Comparison of ENCODE assay signal across 24 cellular contexts in the genomic region with DNA sequence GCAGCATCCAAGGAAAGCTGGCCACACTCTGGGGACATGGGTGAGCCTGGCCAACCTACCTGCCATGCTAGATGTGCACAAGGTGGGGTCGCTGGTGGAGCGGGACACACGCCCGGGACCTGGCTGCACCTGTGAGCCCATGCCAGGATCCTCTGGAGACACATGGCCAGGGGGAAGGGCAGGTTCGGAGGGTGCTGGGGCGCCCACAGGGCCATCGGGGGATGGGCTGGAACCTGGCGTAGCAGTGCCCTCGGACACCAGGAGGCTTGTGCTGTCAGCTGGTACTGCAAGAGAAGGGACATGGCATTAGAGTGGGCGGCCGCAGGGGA.
"Had no signal": no experiment of that assay in that cellular context is flagged by ENCODE, and none has a peak within 500 bp of the region (broad histone marks: within the 10 kb centered on the region; RNA-seq: fewer than 3 reads in every experiment).

No MANE protein-coding gene starts in this region.

- H3K27ac ChIP-seq: cardiac muscle cell, coronary artery, ovary, testis, tibial nerve, upper lobe of right lung, vagina had no signal

- H3K9me3 Mint-ChIP-seq: endodermal cell; immature natural killer cell; nephron progenitor cell; stimulated activated naive B cell treated with anti-CD40 and anti-IgM and Interleukin-4, amounts not matched to agents 10 μg/mL and 1 μg/mL and 100 μg/mL, for 72 hours; stimulated activated naive CD8-positive, alpha-beta T cell treated with anti-CD3 and anti-CD28 coated beads, Interleukin-15, amount 100 ng/mL, for 72 hours had no signal

- H3K4me3 Mint-ChIP-seq: endodermal cell; immature natural killer cell; naive thymus-derived CD4-positive, alpha-beta T cell; nephron progenitor cell; stimulated activated naive B cell treated with anti-CD40 and anti-IgM and Interleukin-4, amounts not matched to agents 10 μg/mL and 1 μg/mL and 100 μg/mL, for 72 hours; stimulated activated naive CD8-positive, alpha-beta T cell treated with anti-CD3 and anti-CD28 coated beads, Interleukin-15, amount 100 ng/mL, for 72 hours had no signal

- H3K36me3 ChIP-seq: cardiac muscle cell, ovary, tibial nerve, upper lobe of right lung, vagina had no signal

- H3K9me3 ChIP-seq: ovary, testis, tibial nerve, upper lobe of right lung, vagina had no signal

- H3K27me3 Mint-ChIP-seq: stimulated activated naive B cell treated with anti-CD40 and anti-IgM and Interleukin-4, amounts not matched to agents 10 μg/mL and 1 μg/mL and 100 μg/mL, for 72 hours had no signal

- H3K36me3 Mint-ChIP-seq: immature natural killer cell; naive thymus-derived CD4-positive, alpha-beta T cell; stimulated activated naive B cell treated with anti-CD40 and anti-IgM and Interleukin-4, amounts not matched to agents 10 μg/mL and 1 μg/mL and 100 μg/mL, for 72 hours had no signal

- H3K27me3 ChIP-seq: cardiac muscle cell, ovary, testis, tibial nerve, upper lobe of right lung, vagina had no signal

- H3K27ac Mint-ChIP-seq: endodermal cell; immature natural killer cell; naive thymus-derived CD4-positive, alpha-beta T cell; nephron progenitor cell; stimulated activated naive B cell treated with anti-CD40 and anti-IgM and Interleukin-4, amounts not matched to agents 10 μg/mL and 1 μg/mL and 100 μg/mL, for 72 hours; stimulated activated naive CD8-positive, alpha-beta T cell treated with anti-CD3 and anti-CD28 coated beads, Interleukin-15, amount 100 ng/mL, for 72 hours had no signal

- ATAC-seq: naive thymus-derived CD4-positive, alpha-beta T cell; right cardiac atrium; stimulated activated naive B cell treated with anti-CD40 and anti-IgM and Interleukin-4, amounts not matched to agents 10 μg/mL and 1 μg/mL and 100 μg/mL, for 72 hours; stimulated activated naive CD8-positive, alpha-beta T cell treated with anti-CD3 and anti-CD28 coated beads, Interleukin-15, amount 100 ng/mL, for 72 hours; upper lobe of right lung had no signal

- H3K4me1 ChIP-seq: testis, tibial nerve, upper lobe of right lung, vagina had no signal

- DNase-seq: cerebellar nuclear complex; effector CD4-positive, alpha-beta T cell; endodermal cell; erythroblast; foreskin melanocyte; immature natural killer cell; mesenchymal stem cell; midbrain; naive thymus-derived CD4-positive, alpha-beta T cell; nephron progenitor cell; stimulated activated CD4-positive, alpha-beta T cell treated with anti-CD3 and anti-CD28 coated beads, Interleukin-15, amount 100 ng/mL, for 24 hours; stimulated activated CD4-positive, alpha-beta T cell treated with anti-CD3 and anti-CD28 coated beads, Interleukin-1b, Interleukin-23, amount 100 ng/mL, for 48 hours; stimulated activated CD4-positive, alpha-beta T cell treated with anti-CD3 and anti-CD28 coated beads, Interleukin-4, amount 100 ng/mL, for 24 hours; stimulated activated naive B cell treated with anti-CD40 and anti-IgM and Interleukin-4, amounts not matched to agents 10 μg/mL and 1 μg/mL and 100 μg/mL, for 72 hours; stimulated activated naive CD8-positive, alpha-beta T cell treated with anti-CD3 and anti-CD28 coated beads, Interleukin-15, amount 100 ng/mL, for 72 hours; testis; upper lobe of right lung had no signal

- H3K4me1 Mint-ChIP-seq: stimulated activated naive B cell treated with anti-CD40 and anti-IgM and Interleukin-4, amounts not matched to agents 10 μg/mL and 1 μg/mL and 100 μg/mL, for 72 hours; stimulated activated naive CD8-positive, alpha-beta T cell treated with anti-CD3 and anti-CD28 coated beads, Interleukin-15, amount 100 ng/mL, for 72 hours had no signal

- H3K4me3 ChIP-seq: cardiac muscle cell, coronary artery, lung, ovary, testis, tibial nerve, upper lobe of right lung, vagina had no signal
